In the genomic region with DNA sequence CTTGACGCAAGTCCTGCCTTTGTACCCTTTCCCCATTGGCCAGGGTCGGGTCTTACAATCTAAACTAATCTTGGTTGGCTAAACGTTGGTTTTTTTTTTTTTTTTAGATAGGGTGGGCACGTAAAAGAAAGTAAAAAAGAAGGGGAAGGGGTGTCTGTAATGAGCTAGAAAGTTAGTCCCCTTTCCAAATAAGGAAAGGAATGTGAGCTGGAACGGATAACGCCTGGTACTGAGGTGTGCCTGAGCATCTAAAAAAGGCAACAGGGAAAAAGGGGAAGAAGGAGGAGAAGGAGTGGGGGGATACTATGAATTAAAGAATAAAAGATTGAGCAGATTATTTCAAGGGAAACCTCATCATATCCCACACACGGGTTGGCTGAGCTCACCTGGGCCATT, we compare ENCODE assay signal across 9 cellular contexts.
DNase-seq lines count a peak whose midpoint lies in the region; ATAC-seq and TF ChIP-seq lines count a peak whose summit lies in the region.
"Had no signal": no experiment of that assay in that cellular context is flagged by ENCODE, and none has a peak within 500 bp of the region (broad histone marks: within the 10 kb centered on the region; RNA-seq: fewer than 3 reads in every experiment).

No MANE protein-coding gene starts in this region.

- TF ChIP-seq EP300 in transverse colon (IDR thresholded peaks at IDR 0.05; ENCODE audit: low read depth): no peak
- no peak for TF ChIP-seq EP300 in tibial nerve (IDR thresholded peaks at IDR 0.05)

- peak overlapping the region; percentile 39 for H3K9ac ChIP-seq in PC-3 (ENCODE audit: low read length)
- H3K9ac ChIP-seq in colonic mucosa (ENCODE audit: low read depth in 2 of 2, low read length in 2 of 2): no peak overlapping the region
- no peak overlapping the region for H3K9ac ChIP-seq in muscle layer of colon (ENCODE audit: low read length)

- DNase-seq in PC-3 (no peak), colonic mucosa (no peak), transverse colon (no peak), tibial nerve (ENCODE audit: low spot score in 2 of 2) (no peak), SK-N-DZ (ENCODE audit: low spot score) (no peak)
- DNase-seq in stimulated activated naive CD8-positive, alpha-beta T cell treated with anti-CD3 and anti-CD28 coated beads, Interleukin-15, amount 100 ng/mL, for 72 hours: no peak
- DNase-seq: activated naive CD4-positive, alpha-beta T cell treated with anti-CD3 and anti-CD28 coated beads, Interleukin-2, amount 10 ng/mL, durations not matched to agents 7 days and 5 days; NCI-H510A had no signal

- no peak overlapping the region for H3K4me3 Mint-ChIP-seq in stimulated activated naive CD8-positive, alpha-beta T cell treated with anti-CD3 and anti-CD28 coated beads, Interleukin-15, amount 100 ng/mL, for 72 hours
- H3K4me3 Mint-ChIP-seq: activated naive CD4-positive, alpha-beta T cell treated with anti-CD3 and anti-CD28 coated beads, Interleukin-2, amount 10 ng/mL, durations not matched to agents 7 days and 5 days had no signal

- POLR2A ChIA-PET in PC-3 (lab: Charles Lee; ENCODE audit: unreplicated experiment): interaction anchor here (0.8 to 1.3 kb wide), 2 partner anchors 41 to 106 kb away, joined by 6 to 9 read pairs; partner anchors contain the start of gene CSNK1A1

- H3K36me3 ChIP-seq in PC-3 (ENCODE audit: low read depth, low read length) (no peaks in the 10 kb centered on the region), colonic mucosa (no peaks in the 10 kb centered on the region), muscle layer of colon (ENCODE audit: insufficient read depth, low read length) (no peaks in the 10 kb centered on the region), transverse colon (no peaks in the 10 kb centered on the region), tibial nerve (no peaks in the 10 kb centered on the region)

- H3K9me3 ChIP-seq in PC-3 (ENCODE audit: low read length) (no peaks in the 10 kb centered on the region), colonic mucosa (no peaks in the 10 kb centered on the region), muscle layer of colon (ENCODE audit: low read length) (no peaks in the 10 kb centered on the region), transverse colon (no peaks in the 10 kb centered on the region), tibial nerve (no peaks in the 10 kb centered on the region)

- no peaks in the 10 kb centered on the region for H3K9me2 ChIP-seq in PC-3 (replicated peaks; ENCODE audit: low read length)

- H4K20me1 ChIP-seq in PC-3 (ENCODE audit: low read length): no peaks in the 10 kb centered on the region

- CTCF ChIA-PET in PC-3 (lab: Charles Lee): interaction anchor here (0.6 to 1.3 kb wide), 6 partner anchors 37 to 173 kb away, joined by 3 to 7 read pairs (median 4); partner anchors contain the start of gene CSNK1A1

- no peaks in the 10 kb centered on the region for H3K79me2 ChIP-seq in PC-3 (ENCODE audit: low read length)

- no peaks in the 10 kb centered on the region for H3F3A ChIP-seq in PC-3 (ENCODE audit: low read length, unreplicated experiment)

- peaks cover 6% of the 10 kb centered on the region for H3K4me1 Mint-ChIP-seq in stimulated activated naive CD8-positive, alpha-beta T cell treated with anti-CD3 and anti-CD28 coated beads, Interleukin-15, amount 100 ng/mL, for 72 hours

- peak overlapping the region; percentile 76 for H3K27ac ChIP-seq in PC-3 (ENCODE audit: low read length)
- H3K27ac ChIP-seq in colonic mucosa: peak overlapping the region; percentile 4
- peak overlapping the region; percentile 74 for H3K27ac ChIP-seq in muscle layer of colon (ENCODE audit: low read depth, low read length)
- H3K27ac ChIP-seq in transverse colon: peak overlapping the region; percentile 86 to 92 (median 90)
- H3K27ac ChIP-seq in tibial nerve: peak overlapping the region in 1 of 4 donors; percentile 40

- TF ChIP-seq CTCF in PC-3 (conservative IDR thresholded peaks at IDR 0.05; ENCODE audit: low read depth, low read length): no peak
- TF ChIP-seq CTCF in colonic mucosa (IDR thresholded peaks at IDR 0.05): no peak
- TF ChIP-seq CTCF in transverse colon (IDR thresholded peaks at IDR 0.05): no peak
- TF ChIP-seq CTCF in tibial nerve (IDR thresholded peaks at IDR 0.05): no peak

- H3K27ac Mint-ChIP-seq in stimulated activated naive CD8-positive, alpha-beta T cell treated with anti-CD3 and anti-CD28 coated beads, Interleukin-15, amount 100 ng/mL, for 72 hours: no peak overlapping the region
- H3K27ac Mint-ChIP-seq: activated naive CD4-positive, alpha-beta T cell treated with anti-CD3 and anti-CD28 coated beads, Interleukin-2, amount 10 ng/mL, durations not matched to agents 7 days and 5 days had no signal

- H3K4me1 ChIP-seq in PC-3 (ENCODE audit: insufficient read depth, low read length) (peaks cover 26% of the 10 kb centered on the region), colonic mucosa (no peaks in the 10 kb centered on the region), muscle layer of colon (ENCODE audit: insufficient read depth, low read length) (peaks cover 61% of the 10 kb centered on the region), transverse colon (peaks cover 11 to 37% (median 30%) of the 10 kb centered on the region in 4 donors), tibial nerve (peaks cover 0 to 30% (median 6%) of the 10 kb centered on the region in 4 donors)

- no TSS peak for BruUV-seq in PC-3 (replicated peaks; lab: Mats Ljungman, UMichigan)

- H3K27me3 Mint-ChIP-seq in stimulated activated naive CD8-positive, alpha-beta T cell treated with anti-CD3 and anti-CD28 coated beads, Interleukin-15, amount 100 ng/mL, for 72 hours: no peaks in the 10 kb centered on the region

- H3K27me3 ChIP-seq in PC-3 (ENCODE audit: low read length): no peaks in the 10 kb centered on the region
- H3K27me3 ChIP-seq in colonic mucosa: no peaks in the 10 kb centered on the region
- no peaks in the 10 kb centered on the region for H3K27me3 ChIP-seq in muscle layer of colon (ENCODE audit: control insufficient read depth in 1 of 2, insufficient read depth in 2 of 2, low read length in 2 of 2)
- H3K27me3 ChIP-seq in transverse colon: no peaks in the 10 kb centered on the region
- H3K27me3 ChIP-seq in tibial nerve: no peaks in the 10 kb centered on the region

- no peak overlapping the region for H3K4me2 ChIP-seq in PC-3 (ENCODE audit: low read length)

- WGBS in transverse colon (ENCODE audit: low coverage in 1 of 2), 2 donors: 75 to 85% methylated on average over 7 of the region's 7 CpGs
- 66 to 70% methylated on average over 7 of the region's 7 CpGs for WGBS in tibial nerve, 2 donors

- intact Hi-C loops in PC-3 (cut with micrococcal nuclease) (no loop called here), colonic mucosa (cut with DNase I) (loop anchor here (5.0 kb wide), 1 partner anchor 42 kb away; no protein-coding TSS in a partner anchor), transverse colon (cut with DNase I; ENCODE audit: low total_unique reads) (loop anchor here (5.0 kb wide), 1 partner anchor 37 kb away; no protein-coding TSS in a partner anchor)

- no peak for ATAC-seq in PC-3
- no peak for ATAC-seq in stimulated activated naive CD8-positive, alpha-beta T cell treated with anti-CD3 and anti-CD28 coated beads, Interleukin-15, amount 100 ng/mL, for 72 hours

- no peaks in the 10 kb centered on the region for H3K9me3 Mint-ChIP-seq in stimulated activated naive CD8-positive, alpha-beta T cell treated with anti-CD3 and anti-CD28 coated beads, Interleukin-15, amount 100 ng/mL, for 72 hours
- H3K9me3 Mint-ChIP-seq: activated naive CD4-positive, alpha-beta T cell treated with anti-CD3 and anti-CD28 coated beads, Interleukin-2, amount 10 ng/mL, durations not matched to agents 7 days and 5 days had no signal

- TF ChIP-seq POLR2A in transverse colon (IDR thresholded peaks at IDR 0.05): no peak
- no peak for TF ChIP-seq POLR2A in tibial nerve (IDR thresholded peaks at IDR 0.05)

- peak overlapping the region; percentile 51 for H2AFZ ChIP-seq in PC-3 (ENCODE audit: low read length)

- in situ Hi-C loops in transverse colon (cut with MboI; ENCODE audit: low pct_ligation_motif_present in 1 of 4, low pct_unique_long_range_greater_than_20kb in 1 of 4, low sequenced_read_pairs in 3 of 4): loop anchor here in 1 of 4 donors (10.0 kb wide), 1 partner anchor 119 kb away; no protein-coding TSS in a partner anchor

- H3K4me3 ChIP-seq in PC-3 (ENCODE audit: low read length) (no peak overlapping the region), colonic mucosa (no peak overlapping the region), muscle layer of colon (ENCODE audit: low read depth in 1 of 2, low read length in 2 of 2) (peak overlapping the region in 1 of 2 donors; percentile 0), transverse colon (no peak overlapping the region), tibial nerve (no peak overlapping the region)
